ENCODE assay signal across 2 cellular contexts in genomic region chr7:137878333-137878961, GRCh38.
TF ChIP-seq lines count a peak whose summit lies in the region.

No MANE protein-coding gene starts in this region.

TF ChIP-seq in GM23338, 12 proteins besides CTCF, POLR2A, EP300 and RAD21 (continued from another document):
- TF ChIP-seq ETS1 (IDR thresholded peaks at IDR 0.05) (no peak), ZNF462 (CRISPR knock-in tag; IDR thresholded peaks at IDR 0.05) (no peak), ZNF114 (CRISPR knock-in tag; IDR thresholded peaks at IDR 0.05) (no peak), REST (IDR thresholded peaks at IDR 0.05; ENCODE audit: unreplicated experiment) (no peak), EZH2phosphoT487 (IDR thresholded peaks at IDR 0.05; ENCODE audit: unreplicated experiment) (no peak), CREB1 (CRISPR knock-in tag; IDR thresholded peaks at IDR 0.05; ENCODE audit: low read depth) (no peak), STAT1 (IDR thresholded peaks at IDR 0.05; ENCODE audit: unreplicated experiment) (no peak), NANOG (IDR thresholded peaks at IDR 0.05; ENCODE audit: borderline replicate concordance) (no peak), JUNB (IDR thresholded peaks at IDR 0.05; ENCODE audit: unreplicated experiment) (no peak), POLR2AphosphoS5 (IDR thresholded peaks at IDR 0.05; ENCODE audit: low read depth) (no peak)

TF ChIP-seq in K562, 482 proteins besides CTCF, POLR2A, EP300 and RAD21 (continued from another document and continues in another):
- TF ChIP-seq PKNOX1 (IDR thresholded peaks at IDR 0.05) = 0 out of 2 replicates have a peak, but pooled peaks have one; percentile 25
- peak; percentile 53; the same call in 1 of the 2 replicates for TF ChIP-seq POLR2AphosphoS5 (IDR thresholded peaks at IDR 0.05; ENCODE audit: control insufficient read depth, insufficient read depth, low read depth, low read length)
- TF ChIP-seq KDM1A (IDR thresholded peaks at IDR 0.05) = no peak
- no peak for TF ChIP-seq HNRNPL (IDR thresholded peaks at IDR 0.05; ENCODE audit: low read depth, low read length)
- no peak for TF ChIP-seq CBX1 (IDR thresholded peaks at IDR 0.05; ENCODE audit: low read depth)
- TF ChIP-seq SOX6 (IDR thresholded peaks at IDR 0.05) = peak; percentile 17; the same call in 1 of the 2 replicates
- no peak for TF ChIP-seq GTF2E2 (tag; IDR thresholded peaks at IDR 0.05)
- no peak for TF ChIP-seq FOS (IDR thresholded peaks at IDR 0.05; ENCODE audit: extremely low read depth, insufficient read length)
- no peak for TF ChIP-seq SIN3B (IDR thresholded peaks at IDR 0.05; ENCODE audit: low read depth)
- peak; percentile 79 for TF ChIP-seq TCF3 (CRISPR knock-in tag; IDR thresholded peaks at IDR 0.05)
- TF ChIP-seq BCOR (IDR thresholded peaks at IDR 0.05) = no peak
- TF ChIP-seq ZNF436 (CRISPR knock-in tag; IDR thresholded peaks at IDR 0.05) = no peak
- no peak for TF ChIP-seq OTX1 (CRISPR knock-in tag; IDR thresholded peaks at IDR 0.05)
- TF ChIP-seq ZBTB33 (CRISPR knock-in tag; IDR thresholded peaks at IDR 0.05) = no peak
- no peak; the same call in 1 of the 2 replicates for TF ChIP-seq L3MBTL2 (IDR thresholded peaks at IDR 0.05)
- peak; percentile 41 for TF ChIP-seq RFX1 (IDR thresholded peaks at IDR 0.05)
- peak; percentile 31 to 41; a peak in 1 of 4 replicates for TF ChIP-seq TRIM24 (IDR thresholded peaks at IDR 0.05)
- peak; percentile 70 for TF ChIP-seq CBFA2T3 (IDR thresholded peaks at IDR 0.05)
- no peak for TF ChIP-seq MCM3 (IDR thresholded peaks at IDR 0.05)
- TF ChIP-seq MTA3 (IDR thresholded peaks at IDR 0.05; ENCODE audit: borderline replicate concordance) = 0 out of 2 replicates have a peak, but pooled peaks have one; percentile 38
- no peak for TF ChIP-seq TBP (optimal IDR thresholded peaks at IDR 0.05; ENCODE audit: low read depth, low read length)
- 0 out of 2 replicates have a peak, but pooled peaks have one; percentile 19 for TF ChIP-seq CREM (IDR thresholded peaks at IDR 0.05; ENCODE audit: low read depth)
- TF ChIP-seq HMBOX1 (IDR thresholded peaks at IDR 0.05) = peak; percentile 63; the same call in 1 of the 2 replicates
- TF ChIP-seq ZNF449 (CRISPR knock-in tag; IDR thresholded peaks at IDR 0.05) = no peak
- no peak for TF ChIP-seq ZBTB34 (CRISPR knock-in tag; IDR thresholded peaks at IDR 0.05)
- peak; percentile 28; the same call in 1 of the 2 replicates for TF ChIP-seq CBFA2T2 (conservative IDR thresholded peaks at IDR 0.05)
- TF ChIP-seq ARID1B (IDR thresholded peaks at IDR 0.05) = peak; percentile 78
- no peak for TF ChIP-seq HBP1 (CRISPR knock-in tag; IDR thresholded peaks at IDR 0.05)
- TF ChIP-seq JUN (IDR thresholded peaks at IDR 0.05; ENCODE audit: borderline replicate concordance, low read depth, low read length) = no peak
- no peak for TF ChIP-seq JUN (CRISPR knock-in tag; IDR thresholded peaks at IDR 0.05; ENCODE audit: borderline replicate concordance)
- peak; percentile 79 for TF ChIP-seq GATA2 (CRISPR knock-in tag; IDR thresholded peaks at IDR 0.05)
- peak; percentile 74; the same call in 1 of the 2 replicates for TF ChIP-seq LCOR (CRISPR knock-in tag; IDR thresholded peaks at IDR 0.05)
- no peak for TF ChIP-seq NFE2L1 (tag; IDR thresholded peaks at IDR 0.05; ENCODE audit: borderline replicate concordance, low read depth)
- peak; percentile 60; the same call in 1 of the 2 replicates for TF ChIP-seq NCOR1 (IDR thresholded peaks at IDR 0.05)
- no peak for TF ChIP-seq E2F4 (CRISPR knock-in tag; IDR thresholded peaks at IDR 0.05; ENCODE audit: low read depth)
- no peak for TF ChIP-seq NBN (IDR thresholded peaks at IDR 0.05; ENCODE audit: low read depth)
- TF ChIP-seq NONO (IDR thresholded peaks at IDR 0.05; ENCODE audit: low read depth in 2 of 2, low read length in 1 of 2) = no peak
- TF ChIP-seq SMARCA4 (IDR thresholded peaks at IDR 0.05) = 0 out of 2 replicates have a peak, but pooled peaks have one; percentile 34
- no peak for TF ChIP-seq SMARCC2 (IDR thresholded peaks at IDR 0.05; ENCODE audit: low read depth)
- TF ChIP-seq ZNF445 (CRISPR knock-in tag; IDR thresholded peaks at IDR 0.05; ENCODE audit: low read depth) = no peak
- TF ChIP-seq HDAC2 (IDR thresholded peaks at IDR 0.05) = 0 out of 2 replicates have a peak, but pooled peaks have one; percentile 38
- no peak for TF ChIP-seq MED1 (CRISPR knock-in tag; IDR thresholded peaks at IDR 0.05; ENCODE audit: borderline replicate concordance)
- peak; percentile 15; the same call in 1 of the 2 replicates for TF ChIP-seq ZFX (CRISPR knock-in tag; IDR thresholded peaks at IDR 0.05)
- no peak for TF ChIP-seq ZNF398 (CRISPR knock-in tag; IDR thresholded peaks at IDR 0.05)
- peak; percentile 58; the same call in 1 of the 2 replicates for TF ChIP-seq SMAD4 (CRISPR knock-in tag; conservative IDR thresholded peaks at IDR 0.05)
- no peak for TF ChIP-seq CREB3 (tag; conservative IDR thresholded peaks at IDR 0.05; ENCODE audit: low read depth)
- peak; percentile 69 for TF ChIP-seq TEAD4 (IDR thresholded peaks at IDR 0.05; ENCODE audit: low read length)
- TF ChIP-seq TEAD4 (CRISPR knock-in tag; IDR thresholded peaks at IDR 0.05; ENCODE audit: borderline replicate concordance) = no peak
- 0 out of 2 replicates have a peak, but pooled peaks have one; percentile 2 for TF ChIP-seq MAFF (IDR thresholded peaks at IDR 0.05; ENCODE audit: low read length)
- no peak for TF ChIP-seq PURB (CRISPR knock-in tag; IDR thresholded peaks at IDR 0.05; ENCODE audit: low read depth)
- TF ChIP-seq TAL1 (IDR thresholded peaks at IDR 0.05) = peak; percentile 70
- TF ChIP-seq BDP1 (IDR thresholded peaks at IDR 0.05; ENCODE audit: insufficient read depth, insufficient read length) = no peak
- TF ChIP-seq CTCFL (IDR thresholded peaks at IDR 0.05; ENCODE audit: borderline replicate concordance, insufficient read depth, low read depth, low read length, poor library complexity, severe bottlenecking) = no peak
- no peak for TF ChIP-seq POLR2G (IDR thresholded peaks at IDR 0.05; ENCODE audit: low read depth, low read length)
- TF ChIP-seq MECOM (CRISPR knock-in tag; IDR thresholded peaks at IDR 0.05) = no peak
- peak; percentile 46 for TF ChIP-seq MTA2 (IDR thresholded peaks at IDR 0.05; ENCODE audit: low read depth)
- no peak for TF ChIP-seq RFX5 (IDR thresholded peaks at IDR 0.05; ENCODE audit: low read depth, low read length)
- no peak for TF ChIP-seq KLF16 (IDR thresholded peaks at IDR 0.05)
